In genomic region chr6:35470663-35471120, GRCh38 we compare ENCODE assay signal across 11 cellular contexts. TPM values are rescaled to one million over a fixed set of nuclear protein-coding genes. Genes with fewer than 3 reads are reported as not detected.
DNase-seq lines count a peak whose midpoint lies in the region; TF ChIP-seq lines count a peak whose summit lies in the region.
"Had no signal": no experiment of that assay in that cellular context is flagged by ENCODE, and none has a peak within 500 bp of the region (broad histone marks: within the 10 kb centered on the region; RNA-seq: fewer than 3 reads in every experiment).

No MANE protein-coding gene starts in this region.

- no peaks in the 10 kb centered on the region for H3K9me3 Mint-ChIP-seq in activated naive CD4-positive, alpha-beta T cell treated with anti-CD3 and anti-CD28 coated beads, Interleukin-2, amount 10 ng/mL, durations not matched to agents 7 days and 5 days

- DNase-seq in activated naive CD4-positive, alpha-beta T cell treated with anti-CD3 and anti-CD28 coated beads, Interleukin-2, amount 10 ng/mL, durations not matched to agents 7 days and 5 days = no peak
- DNase-seq in activated naive CD4-positive, alpha-beta T cell treated with anti-CD3 and anti-CD28 coated beads, Interleukin-2, amount 50 U/mL, for 16 hours = no peak
- peak in 1 of 2 donors; percentile 29 for DNase-seq in foreskin fibroblast
- no peak for DNase-seq in suprapubic skin (ENCODE audit: low spot score in 2 of 2)
- no peak for DNase-seq in cortex of kidney (lab: John Stamatoyannopoulos, UW)
- DNase-seq in NCI-H345 treated with DMSO at 0.1 percent for 48 hours (lab: John Stamatoyannopoulos, UW; ENCODE audit: unreplicated experiment) = no peak
- DNase-seq in NCI-H526 treated with DMSO at 0.1 percent for 48 hours (lab: John Stamatoyannopoulos, UW) = no peak
- DNase-seq: activated gamma-delta T cell treated with Interleukin-2 at 50 U/mL for 16 hours, H7, NCI-H2081 treated with DMSO at 0.1 percent for 48 hours had no signal

- no peak for TF ChIP-seq EP300 in suprapubic skin (IDR thresholded peaks at IDR 0.05)

- H3K27ac ChIP-seq in suprapubic skin = no peak overlapping the region

- 57% methylated on average over 3 of the region's 3 CpGs for WGBS in suprapubic skin

- peaks cover 41% of the 10 kb centered on the region for H3K4me1 Mint-ChIP-seq in activated naive CD4-positive, alpha-beta T cell treated with anti-CD3 and anti-CD28 coated beads, Interleukin-2, amount 10 ng/mL, durations not matched to agents 7 days and 5 days

- CTCF ChIA-PET in activated naive CD4-positive, alpha-beta T cell treated with anti-CD3 and anti-CD28 coated beads, Interleukin-2, amount 10 ng/mL, durations not matched to agents 7 days and 5 days (lab: Charles Lee) = interaction anchor here (0.6 to 1.4 kb wide), 2 partner anchors 173 to 191 kb away, joined by 3 read pairs; no protein-coding TSS in a partner anchor

- H3K27me3 ChIP-seq in suprapubic skin = no peaks in the 10 kb centered on the region

- H3K36me3 ChIP-seq in suprapubic skin = peaks cover 55% of the 10 kb centered on the region

- H3K9me3 ChIP-seq in suprapubic skin = no peaks in the 10 kb centered on the region

- H3K4me3 Mint-ChIP-seq in activated naive CD4-positive, alpha-beta T cell treated with anti-CD3 and anti-CD28 coated beads, Interleukin-2, amount 10 ng/mL, durations not matched to agents 7 days and 5 days = peak overlapping the region; percentile 99

- H3K27ac Mint-ChIP-seq in activated naive CD4-positive, alpha-beta T cell treated with anti-CD3 and anti-CD28 coated beads, Interleukin-2, amount 10 ng/mL, durations not matched to agents 7 days and 5 days = peak overlapping the region; percentile 99

- peaks cover 55% of the 10 kb centered on the region for H3K36me3 Mint-ChIP-seq in activated naive CD4-positive, alpha-beta T cell treated with anti-CD3 and anti-CD28 coated beads, Interleukin-2, amount 10 ng/mL, durations not matched to agents 7 days and 5 days

- TF ChIP-seq CTCF in WI38 (IDR thresholded peaks at IDR 0.05; ENCODE audit: low read depth, low read length) (no peak), foreskin fibroblast (IDR thresholded peaks at IDR 0.05; ENCODE audit: low read depth, low read length) (no peak), suprapubic skin (IDR thresholded peaks at IDR 0.05) (no peak)

- H3K4me1 ChIP-seq in suprapubic skin = peaks cover 49% of the 10 kb centered on the region

- H3K27me3 Mint-ChIP-seq in activated naive CD4-positive, alpha-beta T cell treated with anti-CD3 and anti-CD28 coated beads, Interleukin-2, amount 10 ng/mL, durations not matched to agents 7 days and 5 days = no peaks in the 10 kb centered on the region

- peak overlapping the region; percentile 93 for H3K4me3 ChIP-seq in WI38 (ENCODE audit: low read depth, low read length)
- H3K4me3 ChIP-seq in foreskin fibroblast (ENCODE audit: low read depth in 1 of 2, low read length in 2 of 2) = peak overlapping the region; percentile 86 to 94
- peak overlapping the region; percentile 87 for H3K4me3 ChIP-seq in suprapubic skin

- TF ChIP-seq POLR2A in suprapubic skin (IDR thresholded peaks at IDR 0.05) = no peak

RNA-seq across cellular contexts. Expression of gene RPL10A, which starts 2.5 kb away (rescaled TPM):
- total RNA-seq in suprapubic skin = 1,000 to 10,000 TPM; 1,092 to 2,148 (median 1,858) TPM

RNA-seq across cellular contexts. Expression of gene FANCE, which starts 18.6 kb away (rescaled TPM):
- 10 to 100 TPM; 20.6 to 25.6 (median 21.6) TPM for total RNA-seq in suprapubic skin

RNA-seq across cellular contexts. Expression of gene TEAD3, which starts 26.2 kb away (rescaled TPM):
- 10 to 100 TPM; 39.0 to 55.4 (median 51.5) TPM for total RNA-seq in suprapubic skin

RNA-seq across cellular contexts. Expression of gene TULP1, which starts 42.0 kb away (rescaled TPM):
- under 1 TPM in 2 of 4 donors, not detected in 2; 0.72 to 0.83 TPM for total RNA-seq in suprapubic skin
